15 cellular contexts compared by ENCODE assay signal in genomic region chr6:151087861-151088598, GRCh38.
DNase-seq lines count a peak whose midpoint lies in the region; ATAC-seq, FAIRE-seq and TF ChIP-seq lines count a peak whose summit lies in the region.
"Had no signal": no experiment of that assay in that cellular context is flagged by ENCODE, and none has a peak within 500 bp of the region (broad histone marks: within the 10 kb centered on the region; RNA-seq: fewer than 3 reads in every experiment).

No MANE protein-coding gene starts in this region.

- H3K79me2 ChIP-seq in mammary epithelial cell (ENCODE audit: insufficient read depth, low read length), result no peaks in the 10 kb centered on the region
- no peaks in the 10 kb centered on the region for H3K79me2 ChIP-seq in HepG2 (ENCODE audit: insufficient read depth, low read length)

- H3K27ac ChIP-seq in mammary epithelial cell (ENCODE audit: insufficient read depth, low read depth, low read length), result no peak overlapping the region
- no peak overlapping the region for H3K27ac ChIP-seq in HepG2 (ENCODE audit: extremely low read length, insufficient read depth, low read length)
- H3K27ac ChIP-seq in aorta (ENCODE audit: low read depth in 1 of 2, low read length in 2 of 2), result no peak overlapping the region
- H3K27ac ChIP-seq: SJSA1 had no signal

- no peak overlapping the region for H3K4me3 ChIP-seq in mammary epithelial cell (replicated peaks in 1 of 3; ENCODE audit: insufficient read depth in 1 of 3, low read depth in 2 of 3, low read length in 3 of 3)
- H3K4me3 ChIP-seq in choroid plexus epithelial cell (ENCODE audit: low read depth, low read length), result no peak overlapping the region
- H3K4me3 ChIP-seq in HepG2 (replicated peaks in 1 of 3; ENCODE audit: insufficient read depth in 1 of 3, low read depth in 2 of 3, low read length in 3 of 3), result no peak overlapping the region
- H3K4me3 ChIP-seq in aorta (ENCODE audit: low read length in 2 of 2), result no peak overlapping the region
- H3K4me3 ChIP-seq: SJSA1 had no signal

- dilution Hi-C loops in mammary epithelial cell (cut with HindIII; ENCODE audit: low sequenced_read_pairs), result no loop called here

- H3K9me3 ChIP-seq in mammary epithelial cell (replicated peaks; ENCODE audit: insufficient read depth, low read length) (no peaks in the 10 kb centered on the region), HepG2 (ENCODE audit: low read length) (no peaks in the 10 kb centered on the region), aorta (ENCODE audit: control insufficient read depth, low read length) (no peaks in the 10 kb centered on the region)
- H3K9me3 ChIP-seq: SJSA1 had no signal

- TF ChIP-seq CTCF in MCF 10A (IDR thresholded peaks at IDR 0.05; ENCODE audit: unreplicated experiment) (no peak), mammary epithelial cell (conservative IDR thresholded peaks at IDR 0.05 in 1 of 2, IDR thresholded peaks at IDR 0.05 in 1 of 2; ENCODE audit: extremely low read depth in 1 of 2, insufficient read depth in 1 of 2, low read depth in 1 of 2, low read length in 2 of 2) (no peak), choroid plexus epithelial cell (conservative IDR thresholded peaks at IDR 0.05; ENCODE audit: low read depth, low read length) (no peak), HepG2 (CRISPR knock-in tag; IDR thresholded peaks at IDR 0.05) (peak; percentile 43)

- in situ Hi-C loops in mammary epithelial cell (cut with MboI; ENCODE audit: low sequenced_read_pairs in 2 of 2) (no loop called here), HepG2 (cut with HindIII; ENCODE audit: extremely low pct_ligation_motif_present, low pct_unique_long_range_greater_than_20kb) (no loop called here)

- TF ChIP-seq EP300 in HepG2 (IDR thresholded peaks at IDR 0.05; ENCODE audit: low read depth in 2 of 2, low read length in 2 of 2) (no peak), HepG2 (CRISPR knock-in tag; IDR thresholded peaks at IDR 0.05; ENCODE audit: borderline replicate concordance) (no peak)

- peaks cover 10% of the 10 kb centered on the region for H3K4me1 Mint-ChIP-seq in MCF 10A (ENCODE audit: insufficient read depth, unreplicated experiment)
- H3K4me1 Mint-ChIP-seq: naive B cell had no signal

- H3K9me3 Mint-ChIP-seq in MCF 10A (ENCODE audit: unreplicated experiment), result no peaks in the 10 kb centered on the region
- H3K9me3 Mint-ChIP-seq: dendritic cell treated with granulocyte-macrophage colony-stimulating factor and Interleukin-4, amounts not matched to agents 40 ng/mL and 50 ng/mL, for 4 days; naive B cell had no signal

- peaks cover 11% of the 10 kb centered on the region for H3K36me3 ChIP-seq in mammary epithelial cell (ENCODE audit: insufficient read depth, low read length)
- H3K36me3 ChIP-seq in HepG2 (replicated peaks in 1 of 2; ENCODE audit: control insufficient read depth in 1 of 2, insufficient read depth in 2 of 2, low read length in 2 of 2), result peaks cover 7 to 24% of the 10 kb centered on the region in 2 experiments; a peak in 4 of 5 replicates
- H3K36me3 ChIP-seq in aorta (ENCODE audit: control insufficient read depth in 1 of 2, insufficient read depth in 2 of 2, low read length in 1 of 2), result peaks cover 0 to 1% of the 10 kb centered on the region in 2 donors

- CTCF ChIA-PET in MCF 10A (lab: Yijun Ruan, JAX) (interaction anchor here (0.7 to 1.0 kb wide), 2 partner anchors 12 to 36 kb away, joined by 3 read pairs; no protein-coding TSS in a partner anchor), mammary epithelial cell (lab: Charles Lee; ENCODE audit: low non-redundant PET) (no interaction called here), HepG2 (lab: Yijun Ruan, JAX; ENCODE audit: low intra/inter-chr PET ratio, low total read pairs) (interaction anchor here (0.6 kb wide), 1 partner anchor 73 kb away, joined by 4 read pairs; no protein-coding TSS in a partner anchor)

- POLR2A ChIA-PET in MCF 10A (lab: Yijun Ruan, JAX) (interaction anchor here (1.0 to 1.4 kb wide), 3 partner anchors 10 to 34 kb away, joined by 3 to 5 read pairs (median 3); no protein-coding TSS in a partner anchor), HepG2 (lab: Yijun Ruan, JAX) (no interaction called here)

- no peaks in the 10 kb centered on the region for H3K27me3 ChIP-seq in mammary epithelial cell (ENCODE audit: insufficient read depth, low read length)
- H3K27me3 ChIP-seq in HepG2 (ENCODE audit: control insufficient read depth in 1 of 2, insufficient read depth in 2 of 2, low read length in 2 of 2), result no peaks in the 10 kb centered on the region
- H3K27me3 ChIP-seq in aorta (ENCODE audit: control insufficient read depth in 1 of 2, insufficient read depth in 2 of 2, low read length in 1 of 2), result no peaks in the 10 kb centered on the region
- H3K27me3 ChIP-seq: SJSA1 had no signal

- H3K4me1 ChIP-seq in mammary epithelial cell (ENCODE audit: insufficient read depth, low read length), result peaks cover 6% of the 10 kb centered on the region
- H3K4me1 ChIP-seq in HepG2 (ENCODE audit: insufficient read depth, low read length), result peaks cover 15% of the 10 kb centered on the region
- no peaks in the 10 kb centered on the region for H3K4me1 ChIP-seq in aorta (ENCODE audit: control insufficient read depth in 1 of 2, insufficient read depth in 2 of 2, low read length in 2 of 2)

- no peak overlapping the region for H3K9ac ChIP-seq in mammary epithelial cell (ENCODE audit: insufficient read depth, low read length)
- H3K9ac ChIP-seq in HepG2 (ENCODE audit: insufficient read depth, low read depth, low read length), result no peak overlapping the region

- DNase-seq in MCF 10A (ENCODE audit: unreplicated experiment) (peak; percentile 33), mammary epithelial cell (no peak), choroid plexus epithelial cell (ENCODE audit: low read depth) (peak; percentile 98), HepG2 (ENCODE audit: low spot score) (peak; percentile 21), aorta (no peak), GM19239 (ENCODE audit: insufficient read length, low spot score) (no peak), C1 segment of cervical spinal cord (lab: John Stamatoyannopoulos, UW) (no peak)
- DNase-seq: ACHN; activated gamma-delta T cell; naive B cell; NCI-H524; stimulated activated CD8-positive, alpha-beta memory T cell treated with anti-CD3 and anti-CD28 coated beads, Interleukin-4, amount 100 ng/mL, for 48 hours had no signal

- H3K4me3 Mint-ChIP-seq in MCF 10A (ENCODE audit: unreplicated experiment), result no peak overlapping the region
- H3K4me3 Mint-ChIP-seq: dendritic cell treated with granulocyte-macrophage colony-stimulating factor and Interleukin-4, amounts not matched to agents 40 ng/mL and 50 ng/mL, for 4 days; naive B cell had no signal

- BruUV-seq in MCF 10A (replicated peaks; lab: Mats Ljungman, UMichigan) (no TSS peak), mammary epithelial cell (replicated peaks; lab: Mats Ljungman, UMichigan) (no TSS peak), HepG2 (replicated peaks; lab: Mats Ljungman, UMichigan) (no TSS peak)

- no peak overlapping the region for H3K27ac Mint-ChIP-seq in MCF 10A (ENCODE audit: low read depth, unreplicated experiment)
- H3K27ac Mint-ChIP-seq: dendritic cell treated with granulocyte-macrophage colony-stimulating factor and Interleukin-4, amounts not matched to agents 40 ng/mL and 50 ng/mL, for 4 days; naive B cell had no signal

- peaks cover 43% of the 10 kb centered on the region for H3K36me3 Mint-ChIP-seq in MCF 10A (ENCODE audit: insufficient read depth, unreplicated experiment)

- TF ChIP-seq POLR2A in HepG2 (IDR thresholded peaks at IDR 0.05; ENCODE audit: insufficient read depth in 1 of 2, low read depth in 2 of 2, low read length in 2 of 2), result no peak

- H3K4me2 ChIP-seq in mammary epithelial cell (ENCODE audit: insufficient read depth, low read depth, low read length), result no peak overlapping the region
- peak overlapping the region; percentile 21; the same call in 1 of the 2 replicates for H3K4me2 ChIP-seq in HepG2 (ENCODE audit: low read depth, low read length)

- FAIRE-seq in HepG2 (lab: Jason Lieb, UNC) (peak; percentile 47), GM19239 (lab: Jason Lieb, UNC) (no peak)

- no peaks in the 10 kb centered on the region for H3K27me3 Mint-ChIP-seq in MCF 10A (ENCODE audit: insufficient read depth, unreplicated experiment)
- H3K27me3 Mint-ChIP-seq: dendritic cell treated with granulocyte-macrophage colony-stimulating factor and Interleukin-4, amounts not matched to agents 40 ng/mL and 50 ng/mL, for 4 days; naive B cell had no signal

- no peak for TF ChIP-seq RAD21 in HepG2 (CRISPR knock-in tag; IDR thresholded peaks at IDR 0.05)

- intact Hi-C loops in MCF 10A (cut with micrococcal nuclease), result no loop called here
- intact Hi-C loops in mammary epithelial cell (cut with micrococcal nuclease), result no loop called here
- intact Hi-C loops in HepG2 (cut with micrococcal nuclease; ENCODE audit: unreplicated experiment), result no loop called here
- intact Hi-C loops in aorta (cut with DNase I), result no loop called here

- H4K20me1 ChIP-seq in mammary epithelial cell (ENCODE audit: insufficient read depth, low read length) (no peaks in the 10 kb centered on the region), HepG2 (ENCODE audit: insufficient read depth, low read length) (no peaks in the 10 kb centered on the region)

- no peak overlapping the region for H2AFZ ChIP-seq in mammary epithelial cell (ENCODE audit: low read depth, low read length)
- no peak overlapping the region for H2AFZ ChIP-seq in HepG2 (ENCODE audit: low read length)

- ATAC-seq in HepG2, result peak; percentile 70
- peak; percentile 53 for ATAC-seq in aorta (ENCODE audit: low FRiP score)
- ATAC-seq in HG02623 (IDR thresholded peaks at IDR 0.05; ENCODE audit: unreplicated experiment), result no peak

- WGBS in mammary epithelial cell (ENCODE audit: low coverage, missing lambda C conversion rate), result 93% methylated on average over 16 of the region's 16 CpGs
- 83% methylated on average over 16 of the region's 16 CpGs for WGBS in HepG2 (ENCODE audit: low lambda C conversion rate)
- 70 to 72% methylated on average over 16 of the region's 16 CpGs for WGBS in aorta, 2 donors

TF ChIP-seq in HepG2, 621 proteins besides CTCF, POLR2A, EP300 and RAD21 (continues in another document):
- TF ChIP-seq MBNL3 (CRISPR knock-in tag; conservative IDR thresholded peaks at IDR 0.05) (no peak), ETV6 (CRISPR knock-in tag; conservative IDR thresholded peaks at IDR 0.05) (no peak), HOXA5 (CRISPR knock-in tag; IDR thresholded peaks at IDR 0.05) (no peak), ZNF12 (CRISPR knock-in tag; IDR thresholded peaks at IDR 0.05) (no peak), STAG1 (CRISPR knock-in tag; IDR thresholded peaks at IDR 0.05) (peak; percentile 39), RXRB (CRISPR knock-in tag; IDR thresholded peaks at IDR 0.05; ENCODE audit: borderline replicate concordance) (0 out of 2 replicates have a peak, but pooled peaks have one; percentile 13), CREM (IDR thresholded peaks at IDR 0.05) (no peak), CREM (CRISPR knock-in tag; IDR thresholded peaks at IDR 0.05) (no peak), BHLHE40 (IDR thresholded peaks at IDR 0.05; ENCODE audit: low read length) (no peak), SCMH1 (CRISPR knock-in tag; IDR thresholded peaks at IDR 0.05; ENCODE audit: borderline replicate concordance) (no peak), ZNF136 (CRISPR knock-in tag; IDR thresholded peaks at IDR 0.05; ENCODE audit: low read depth) (no peak), TP53 (CRISPR knock-in tag; conservative IDR thresholded peaks at IDR 0.05) (no peak), ZNF224 (CRISPR knock-in tag; IDR thresholded peaks at IDR 0.05) (no peak), RARA (CRISPR knock-in tag; IDR thresholded peaks at IDR 0.05) (peak; percentile 72)

Comparison
In these comparisons a context has a peak if more than half of its experiments do, and no peak if none do; other contexts are left out.
1. DNase-seq: peak in MCF 10A (single experiment), choroid plexus epithelial cell (single experiment) and HepG2 (single experiment); none in mammary epithelial cell (single experiment), aorta (0 of 2), GM19239 (single experiment) and C1 segment of cervical spinal cord (0 of 14).